In genomic region chr19:947090-947706, GRCh38 we compare ENCODE assay signal across 12 cellular contexts.
DNase-seq lines count a peak whose midpoint lies in the region; ATAC-seq and TF ChIP-seq lines count a peak whose summit lies in the region.
"Had no signal": no experiment of that assay in that cellular context is flagged by ENCODE, and none has a peak within 500 bp of the region (broad histone marks: within the 10 kb centered on the region; RNA-seq: fewer than 3 reads in every experiment).

No MANE protein-coding gene starts in this region.

- DNase-seq in stimulated activated CD8-positive, alpha-beta memory T cell treated with anti-CD3 and anti-CD28 coated beads, Interleukin-4, amount 100 ng/mL, for 48 hours, result no peak
- no peak for DNase-seq in cerebellar cortex (ENCODE audit: low spot score)
- DNase-seq: activated T-cell treated with anti-CD3 and anti-CD28 coated beads, Interleukin-2, amount 50 U/mL, for 1 hour; glutamatergic neuron; NCI-H510A had no signal

- peak; percentile 27 for ATAC-seq in GM18498 (IDR thresholded peaks at IDR 0.05; ENCODE audit: unreplicated experiment)
- peak; percentile 10 for ATAC-seq in GM21529 (IDR thresholded peaks at IDR 0.05; ENCODE audit: unreplicated experiment)
- ATAC-seq in HG03432 (IDR thresholded peaks at IDR 0.05; ENCODE audit: unreplicated experiment), result peak; percentile 11
- no peak for ATAC-seq in GM18520 (IDR thresholded peaks at IDR 0.05; ENCODE audit: unreplicated experiment)
- ATAC-seq in GM18909 (IDR thresholded peaks at IDR 0.05; ENCODE audit: poor library complexity, unreplicated experiment), result no peak
- ATAC-seq: WTC11 had no signal

- peaks cover 20% of the 10 kb centered on the region for H3K36me3 Mint-ChIP-seq in nephron (ENCODE audit: low read depth)

- no peaks in the 10 kb centered on the region for H3K9me3 Mint-ChIP-seq in nephron
- H3K9me3 Mint-ChIP-seq: WTC11 had no signal

- no peak overlapping the region for H3K4me3 Mint-ChIP-seq in nephron
- H3K4me3 Mint-ChIP-seq: WTC11 had no signal

- H3K27ac Mint-ChIP-seq in nephron, result peak overlapping the region in 2 of 3 experiments; percentile 24 to 37
- H3K27ac Mint-ChIP-seq: WTC11 had no signal

- peaks cover 19% of the 10 kb centered on the region for H3K4me1 Mint-ChIP-seq in nephron
- H3K4me1 Mint-ChIP-seq: WTC11 had no signal

- H3K27me3 Mint-ChIP-seq in nephron (ENCODE audit: low read depth), result no peaks in the 10 kb centered on the region

- TF ChIP-seq CTCF in nephron (IDR thresholded peaks at IDR 0.05; ENCODE audit: unreplicated experiment in 3 of 3), result no peak

Comparison
In these comparisons a context has a peak if more than half of its experiments do, and no peak if none do; other contexts are left out.
1. ATAC-seq: peak in GM18498 (single experiment), GM21529 (single experiment) and HG03432 (single experiment); none in GM18520 (single experiment) and GM18909 (single experiment).